In the genomic region with DNA sequence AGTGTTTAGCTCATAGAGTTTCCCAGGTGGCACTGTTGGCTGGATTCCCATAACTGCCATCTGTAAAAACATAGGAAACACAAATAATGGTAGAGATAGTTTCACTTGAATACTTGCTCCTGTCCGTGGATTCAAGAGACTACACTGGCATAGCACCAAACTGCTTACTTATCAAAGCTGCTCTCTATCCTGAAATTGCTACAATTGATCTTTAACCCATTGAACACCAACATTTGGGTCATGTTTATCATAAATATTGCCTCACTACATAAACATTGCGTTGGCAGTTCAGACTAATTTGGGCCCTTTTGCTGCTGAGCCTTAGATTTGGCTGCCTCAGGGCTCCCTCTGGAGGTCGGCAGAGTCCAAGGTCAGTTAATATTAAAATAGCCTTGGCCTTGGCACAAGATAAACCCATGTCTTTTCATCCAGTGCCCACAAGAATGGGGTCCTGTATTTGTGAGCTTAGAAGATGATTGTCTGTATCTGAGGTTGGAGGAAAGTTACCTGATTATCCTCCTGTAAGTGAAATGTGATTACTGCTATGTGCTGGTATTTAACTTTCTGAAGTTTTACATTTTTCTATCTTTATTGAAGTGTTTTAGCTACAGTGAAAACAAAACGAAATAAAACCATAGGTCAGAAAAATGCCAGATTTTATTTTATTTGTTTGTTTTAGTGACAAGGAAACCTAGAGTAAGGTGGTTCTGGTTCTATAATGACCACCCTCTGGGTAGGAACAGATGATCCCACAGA, we compare ENCODE assay signal across 8 cellular contexts. TPM values are rescaled to one million over a fixed set of nuclear protein-coding genes. Genes with fewer than 3 reads are reported as not detected.
A peak's percentile ranks its signal among the peaks of the same experiment; 100 is the strongest.
DNase-seq lines count a peak whose midpoint lies in the region; ATAC-seq and TF ChIP-seq lines count a peak whose summit lies in the region.

No MANE protein-coding gene starts in this region.

- H3K27ac Mint-ChIP-seq in activated naive CD4-positive, alpha-beta T cell treated with anti-CD3 and anti-CD28 coated beads, Interleukin-2, amount 10 ng/mL, durations not matched to agents 7 days and 5 days: no peak overlapping the region

- peak; percentile 70 for ATAC-seq in HG03095 (IDR thresholded peaks at IDR 0.05; ENCODE audit: unreplicated experiment)
- no peak for ATAC-seq in HG03378 (IDR thresholded peaks at IDR 0.05; ENCODE audit: unreplicated experiment)

- DNase-seq in A172 (ENCODE audit: low spot score) (peak; percentile 41), GM10266 (ENCODE audit: extremely low spot score) (peak; percentile 35), NCI-H226 (peak; percentile 10), head of caudate nucleus (peak in 41 of 42 donors; percentile 21 to 81 (median 56)), retina (peak; percentile 49)
- DNase-seq in activated naive CD4-positive, alpha-beta T cell treated with anti-CD3 and anti-CD28 coated beads, Interleukin-2, amount 10 ng/mL, durations not matched to agents 7 days and 5 days: peak; percentile 39

- no peak overlapping the region for H3K4me3 Mint-ChIP-seq in activated naive CD4-positive, alpha-beta T cell treated with anti-CD3 and anti-CD28 coated beads, Interleukin-2, amount 10 ng/mL, durations not matched to agents 7 days and 5 days

- CTCF ChIA-PET in activated naive CD4-positive, alpha-beta T cell treated with anti-CD3 and anti-CD28 coated beads, Interleukin-2, amount 10 ng/mL, durations not matched to agents 7 days and 5 days (lab: Charles Lee): interaction anchor here (1.2 to 2.1 kb wide), 4 partner anchors 28 to 227 kb away, joined by 5 to 12 read pairs (median 6); no protein-coding TSS in a partner anchor

- intact Hi-C loops in head of caudate nucleus (cut with DNase I): loop anchor here (10.0 kb wide), 1 partner anchor 61 kb away; the partner anchor contains the start of gene NADK2

- H3K9me3 Mint-ChIP-seq in activated naive CD4-positive, alpha-beta T cell treated with anti-CD3 and anti-CD28 coated beads, Interleukin-2, amount 10 ng/mL, durations not matched to agents 7 days and 5 days: no peaks in the 10 kb centered on the region

- no peaks in the 10 kb centered on the region for H3K36me3 Mint-ChIP-seq in activated naive CD4-positive, alpha-beta T cell treated with anti-CD3 and anti-CD28 coated beads, Interleukin-2, amount 10 ng/mL, durations not matched to agents 7 days and 5 days

- peaks cover 8% of the 10 kb centered on the region for H3K27me3 Mint-ChIP-seq in activated naive CD4-positive, alpha-beta T cell treated with anti-CD3 and anti-CD28 coated beads, Interleukin-2, amount 10 ng/mL, durations not matched to agents 7 days and 5 days

- H3K4me1 Mint-ChIP-seq in activated naive CD4-positive, alpha-beta T cell treated with anti-CD3 and anti-CD28 coated beads, Interleukin-2, amount 10 ng/mL, durations not matched to agents 7 days and 5 days: no peaks in the 10 kb centered on the region

- TF ChIP-seq CTCF in GM10266 (IDR thresholded peaks at IDR 0.05; ENCODE audit: control insufficient read depth, insufficient read depth, low read depth, missing control alignments): peak; percentile 71

RNA-seq across cellular contexts. Expression of gene RANBP3L, which starts 4.0 kb away (rescaled TPM):
- total RNA-seq in A172 (2014; rRNA removed; shearing (Covaris generic)): not detected in 2 replicates
